Comparison of ENCODE assay signal across 27 cellular contexts in the genomic region with DNA sequence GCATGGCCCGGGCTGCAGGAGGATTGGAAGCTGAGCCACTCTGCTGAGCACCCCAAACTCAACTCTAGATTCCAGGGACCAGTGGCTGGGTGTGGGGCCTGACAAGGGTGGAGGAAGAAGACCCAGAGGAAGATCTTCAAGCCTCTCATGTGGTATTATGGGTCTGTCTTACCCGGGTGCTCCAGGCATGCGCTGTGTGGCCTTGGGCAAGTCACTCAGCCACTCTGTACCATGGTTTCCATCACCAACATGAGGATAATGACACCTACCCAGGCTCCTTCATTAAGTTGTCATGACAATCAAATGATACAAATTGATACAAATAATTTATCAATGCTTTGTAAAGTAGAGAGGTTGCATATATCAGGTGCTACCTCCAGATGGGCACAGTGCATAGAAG.
"Had no signal": no experiment of that assay in that cellular context is flagged by ENCODE, and none has a peak within 500 bp of the region (broad histone marks: within the 10 kb centered on the region; RNA-seq: fewer than 3 reads in every experiment).

No MANE protein-coding gene starts in this region.

- H3K4me3 ChIP-seq: ascending aorta, breast epithelium, cardiac muscle cell, coronary artery, dorsolateral prefrontal cortex had no signal

- H3K4me1 Mint-ChIP-seq: activated CD4-positive, alpha-beta memory T cell treated with anti-CD3 and anti-CD28 coated beads, Interleukin-2, amount 10 ng/mL, durations not matched to agents 7 days and 5 days; activated CD4-positive, alpha-beta T cell treated with anti-CD3 and anti-CD28 coated beads, Interleukin-2, amount 10 ng/mL, durations not matched to agents 7 days and 5 days; activated naive CD4-positive, alpha-beta T cell treated with anti-CD3 and anti-CD28 coated beads, Interleukin-2, amount 10 ng/mL, durations not matched to agents 7 days and 5 days; activated naive CD8-positive, alpha-beta T cell treated with anti-CD3 and anti-CD28 coated beads, Interleukin-2, amount 10 ng/mL, durations not matched to agents 7 days and 5 days; central memory CD8-positive, alpha-beta T cell had no signal

- H3K9me3 Mint-ChIP-seq: activated CD4-positive, alpha-beta memory T cell treated with anti-CD3 and anti-CD28 coated beads, Interleukin-2, amount 10 ng/mL, durations not matched to agents 7 days and 5 days; activated CD4-positive, alpha-beta T cell treated with anti-CD3 and anti-CD28 coated beads, Interleukin-2, amount 10 ng/mL, durations not matched to agents 7 days and 5 days; activated naive CD4-positive, alpha-beta T cell treated with anti-CD3 and anti-CD28 coated beads, Interleukin-2, amount 10 ng/mL, durations not matched to agents 7 days and 5 days; activated naive CD4-positive, alpha-beta T cell treated with anti-CD3 and anti-CD28 coated beads, Interleukin-2, amount 50 U/mL, for 72 hours; activated naive CD8-positive, alpha-beta T cell treated with anti-CD3 and anti-CD28 coated beads, Interleukin-2, amount 10 ng/mL, durations not matched to agents 7 days and 5 days; activated T-cell treated with anti-CD3 and anti-CD28 coated beads, Interleukin-2, amount 50 U/mL, for 24 hours; activated T-cell treated with anti-CD3 and anti-CD28 coated beads, Interleukin-2, amount 50 U/mL, for 72 hours; central memory CD8-positive, alpha-beta T cell; dendritic cell treated with granulocyte-macrophage colony-stimulating factor and Interleukin-4, amounts not matched to agents 40 ng/mL and 50 ng/mL, for 4 days; endodermal cell; WTC11 had no signal

- DNase-seq: activated CD4-positive, alpha-beta memory T cell treated with anti-CD3 and anti-CD28 coated beads, Interleukin-2, amount 10 ng/mL, durations not matched to agents 7 days and 5 days; activated CD4-positive, alpha-beta T cell treated with anti-CD3 and anti-CD28 coated beads for 1 hour; activated CD4-positive, alpha-beta T cell treated with anti-CD3 and anti-CD28 coated beads for 4 hours; activated CD4-positive, alpha-beta T cell treated with anti-CD3 and anti-CD28 coated beads, Interleukin-2, amount 10 ng/mL, durations not matched to agents 7 days and 5 days; activated CD4-positive, alpha-beta T cell treated with anti-CD3 and anti-CD28 coated beads, Interleukin-2, amount 50 U/mL, for 4 hours; activated CD8-positive, alpha-beta memory T cell treated with anti-CD3 and anti-CD28 coated beads, Interleukin-2, amount 50 U/mL, for 48 hours; activated gamma-delta T cell; activated naive CD4-positive, alpha-beta T cell; activated naive CD4-positive, alpha-beta T cell treated with anti-CD3 and anti-CD28 coated beads, Interleukin-2, amount 10 ng/mL, durations not matched to agents 7 days and 5 days; activated naive CD8-positive, alpha-beta T cell treated with anti-CD3 and anti-CD28 coated beads, Interleukin-2, amount 10 ng/mL, durations not matched to agents 7 days and 5 days; activated T-cell treated with anti-CD3 and anti-CD28 coated beads for 4 hours; activated T-cell treated with anti-CD3 and anti-CD28 coated beads, Interleukin-2, amount 50 U/mL, for 24 hours; activated T-cell treated with anti-CD3 and anti-CD28 coated beads, Interleukin-2, amount 50 U/mL, for 72 hours; effector memory CD4-positive, alpha-beta T cell; endodermal cell; T-helper 2 cell had no signal

- ATAC-seq: activated naive CD4-positive, alpha-beta T cell treated with anti-CD3 and anti-CD28 coated beads, Interleukin-2, amount 50 U/mL, for 72 hours; activated T-cell treated with anti-CD3 and anti-CD28 coated beads, Interleukin-2, amount 50 U/mL, for 72 hours; WTC11 had no signal

- H3K36me3 Mint-ChIP-seq: activated naive CD4-positive, alpha-beta T cell treated with anti-CD3 and anti-CD28 coated beads, Interleukin-2, amount 10 ng/mL, durations not matched to agents 7 days and 5 days; activated naive CD4-positive, alpha-beta T cell treated with anti-CD3 and anti-CD28 coated beads, Interleukin-2, amount 50 U/mL, for 72 hours; activated naive CD8-positive, alpha-beta T cell treated with anti-CD3 and anti-CD28 coated beads, Interleukin-2, amount 10 ng/mL, durations not matched to agents 7 days and 5 days; brain; WTC11 had no signal

- H3K4me3 Mint-ChIP-seq: activated CD4-positive, alpha-beta memory T cell treated with anti-CD3 and anti-CD28 coated beads, Interleukin-2, amount 10 ng/mL, durations not matched to agents 7 days and 5 days; activated CD4-positive, alpha-beta T cell treated with anti-CD3 and anti-CD28 coated beads, Interleukin-2, amount 10 ng/mL, durations not matched to agents 7 days and 5 days; activated naive CD4-positive, alpha-beta T cell treated with anti-CD3 and anti-CD28 coated beads, Interleukin-2, amount 10 ng/mL, durations not matched to agents 7 days and 5 days; activated naive CD8-positive, alpha-beta T cell treated with anti-CD3 and anti-CD28 coated beads, Interleukin-2, amount 10 ng/mL, durations not matched to agents 7 days and 5 days; activated T-cell treated with anti-CD3 and anti-CD28 coated beads, Interleukin-2, amount 50 U/mL, for 24 hours; activated T-cell treated with anti-CD3 and anti-CD28 coated beads, Interleukin-2, amount 50 U/mL, for 72 hours; brain; central memory CD8-positive, alpha-beta T cell; dendritic cell treated with granulocyte-macrophage colony-stimulating factor and Interleukin-4, amounts not matched to agents 40 ng/mL and 50 ng/mL, for 4 days; endodermal cell; WTC11 had no signal

- H3K4me1 ChIP-seq: breast epithelium had no signal

- H3K36me3 ChIP-seq: ascending aorta, breast epithelium, cardiac muscle cell had no signal

- H3K27ac ChIP-seq: ascending aorta, cardiac muscle cell, coronary artery, dorsolateral prefrontal cortex had no signal

- H3K27me3 ChIP-seq: ascending aorta, breast epithelium had no signal

- H3K9me3 ChIP-seq: ascending aorta, breast epithelium had no signal

- FAIRE-seq: frontal cortex had no signal

- H3K27ac Mint-ChIP-seq: activated CD4-positive, alpha-beta memory T cell treated with anti-CD3 and anti-CD28 coated beads, Interleukin-2, amount 10 ng/mL, durations not matched to agents 7 days and 5 days; activated CD4-positive, alpha-beta T cell treated with anti-CD3 and anti-CD28 coated beads, Interleukin-2, amount 10 ng/mL, durations not matched to agents 7 days and 5 days; activated naive CD4-positive, alpha-beta T cell treated with anti-CD3 and anti-CD28 coated beads, Interleukin-2, amount 10 ng/mL, durations not matched to agents 7 days and 5 days; activated naive CD4-positive, alpha-beta T cell treated with anti-CD3 and anti-CD28 coated beads, Interleukin-2, amount 50 U/mL, for 72 hours; activated naive CD8-positive, alpha-beta T cell treated with anti-CD3 and anti-CD28 coated beads, Interleukin-2, amount 10 ng/mL, durations not matched to agents 7 days and 5 days; activated T-cell treated with anti-CD3 and anti-CD28 coated beads, Interleukin-2, amount 50 U/mL, for 24 hours; activated T-cell treated with anti-CD3 and anti-CD28 coated beads, Interleukin-2, amount 50 U/mL, for 72 hours; brain; dendritic cell treated with granulocyte-macrophage colony-stimulating factor and Interleukin-4, amounts not matched to agents 40 ng/mL and 50 ng/mL, for 4 days; endodermal cell; WTC11 had no signal
